22 cellular contexts compared by ENCODE assay signal in the genomic region with DNA sequence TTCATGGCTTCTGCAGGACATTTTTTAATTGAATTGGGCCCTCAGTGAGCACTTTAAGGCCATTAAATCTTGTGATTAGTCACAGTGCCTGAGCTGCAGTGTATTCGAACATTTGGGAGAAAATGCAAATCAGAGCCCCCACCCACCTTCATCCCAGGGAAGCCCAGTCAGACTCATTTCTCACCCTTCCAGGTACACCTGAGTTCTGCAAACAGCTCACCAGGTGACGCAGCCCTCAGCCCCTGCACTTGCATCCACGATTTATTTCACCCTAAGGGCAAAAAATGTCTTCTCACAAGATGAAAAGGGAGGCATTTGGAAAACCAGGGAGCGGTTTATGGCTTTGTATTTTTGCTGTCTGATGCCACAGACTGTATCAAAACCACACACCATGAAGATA.
"Had no signal": no experiment of that assay in that cellular context is flagged by ENCODE, and none has a peak within 500 bp of the region (broad histone marks: within the 10 kb centered on the region; RNA-seq: fewer than 3 reads in every experiment).

No MANE protein-coding gene starts in this region.

- DNase-seq: activated CD4-positive, alpha-beta T cell treated with anti-CD3 and anti-CD28 coated beads for 1 hour; activated CD4-positive, alpha-beta T cell treated with anti-CD3 and anti-CD28 coated beads, Interleukin-2, amount 50 U/mL, for 1 hour; activated CD8-positive, alpha-beta T cell treated with anti-CD3 and anti-CD28 coated beads, Interleukin-2, amount 10 ng/mL, durations not matched to agents 7 days and 5 days; activated naive CD4-positive, alpha-beta T cell treated with Interleukin-2 at 50 U/mL for 16 hours; activated naive CD8-positive, alpha-beta T cell treated with anti-CD3 and anti-CD28 coated beads for 36 hours; activated T-cell treated with anti-CD3 and anti-CD28 coated beads, Interleukin-2, amount 50 U/mL, for 24 hours; effector memory CD8-positive, alpha-beta T cell; gastrocnemius medialis; hippocampal formation; left cardiac atrium; ovary; stimulated activated CD4-positive, alpha-beta T cell treated with anti-CD3 and anti-CD28 coated beads, Interleukin-1b, Interleukin-23, amount 100 ng/mL, for 48 hours; T-helper 9 cell; tibial artery had no signal

- H3K4me1 ChIP-seq: breast epithelium, esophagus muscularis mucosa, gastrocnemius medialis, right lobe of liver, tibial artery had no signal

- H3K27ac ChIP-seq: breast epithelium, dorsolateral prefrontal cortex, esophagus muscularis mucosa, gastrocnemius medialis, neutrophil, ovary, right lobe of liver, skin epidermis, tibial artery had no signal

- H3K4me3 ChIP-seq: breast epithelium, dorsolateral prefrontal cortex, esophagus muscularis mucosa, gastrocnemius medialis, ovary, right lobe of liver, skin epidermis, tibial artery had no signal

- ATAC-seq: activated CD8-positive, alpha-beta T cell treated with anti-CD3 and anti-CD28 coated beads, Interleukin-2, amount 10 ng/mL, durations not matched to agents 7 days and 5 days; activated T-helper 17 cell treated with anti-CD3 and anti-CD28 coated beads, Interleukin-2, amount 50 U/mL, for 72 hours; effector memory CD8-positive, alpha-beta T cell; gastrocnemius medialis; left cardiac atrium; natural killer cell treated with Interleukin-12 subunit alpha and Interleukin-12 subunit beta and Interleukin-15 and Interleukin-18, amount 100 ng/mL, for 72 hours; right lobe of liver had no signal

- H3K27me3 ChIP-seq: breast epithelium, dorsolateral prefrontal cortex, esophagus muscularis mucosa, gastrocnemius medialis, neutrophil, ovary, right lobe of liver, tibial artery had no signal

- H3K36me3 ChIP-seq: breast epithelium, gastrocnemius medialis, neutrophil, ovary, right lobe of liver had no signal

- H3K9me3 ChIP-seq: gastrocnemius medialis, neutrophil, right lobe of liver had no signal
